8 cellular contexts compared by ENCODE assay signal in genomic region chr1:47710075-47711071, GRCh38.
DNase-seq lines count a peak whose midpoint lies in the region; ATAC-seq and TF ChIP-seq lines count a peak whose summit lies in the region.

No MANE protein-coding gene starts in this region.

- H3K27ac ChIP-seq in coronary artery: peak overlapping the region; percentile 24 to 51

- TF ChIP-seq CTCF in coronary artery (IDR thresholded peaks at IDR 0.05): peak; percentile 98

- H3K4me3 ChIP-seq in coronary artery: peak overlapping the region; percentile 80

- ATAC-seq in GM21786 (IDR thresholded peaks at IDR 0.05; ENCODE audit: unreplicated experiment): peak; percentile 61
- ATAC-seq in left lobe of liver: peak; percentile 96
- no peak for ATAC-seq in GM18861 (IDR thresholded peaks at IDR 0.05; ENCODE audit: unreplicated experiment)

- peak; percentile 87 for DNase-seq in COLO668 (lab: John Stamatoyannopoulos, UW; ENCODE audit: unreplicated experiment)
- DNase-seq in NCI-H2029 treated with DMSO at 0.1 percent for 48 hours (lab: John Stamatoyannopoulos, UW): peak; percentile 76
- DNase-seq in activated CD4-positive, alpha-beta T cell treated with anti-CD3 and anti-CD28 coated beads, Interleukin-2, amount 50 U/mL, for 1 hour: peak; percentile 61
- peak; percentile 82 for DNase-seq in coronary artery (ENCODE audit: low spot score)
- DNase-seq in left lobe of liver (ENCODE audit: low spot score): peak; percentile 86
- DNase-seq in stimulated activated CD4-positive, alpha-beta T cell treated with anti-CD3 and anti-CD28 coated beads, Interleukin-2, amount 100 ng/mL, for 4 hours (ENCODE audit: low read depth): peak; percentile 26

Comparison
In these comparisons a context has a peak if more than half of its experiments do, and no peak if none do; other contexts are left out.
1. DNase-seq: peak in every context shown above with its lines; median percentile 87 in COLO668; 86 in left lobe of liver; 82 in coronary artery; 76 in NCI-H2029 treated with DMSO at 0.1 percent for 48 hours; 61 in activated CD4-positive, alpha-beta T cell treated with anti-CD3 and anti-CD28 coated beads, Interleukin-2, amount 50 U/mL, for 1 hour; 26 in stimulated activated CD4-positive, alpha-beta T cell treated with anti-CD3 and anti-CD28 coated beads, Interleukin-2, amount 100 ng/mL, for 4 hours.